ENCODE assay signal across 7 cellular contexts in genomic region chr20:39299783-39300182, GRCh38.
"Had no signal": no experiment of that assay in that cellular context is flagged by ENCODE, and none has a peak within 500 bp of the region (broad histone marks: within the 10 kb centered on the region; RNA-seq: fewer than 3 reads in every experiment).

No MANE protein-coding gene starts in this region.

- H3K27ac ChIP-seq: HL-60, KMS-11 had no signal

- H3K4me2 ChIP-seq: KMS-11 had no signal

- FAIRE-seq: HepG2 had no signal

- DNase-seq: IMR-90, Karpas-422, KBM-7, KG1 had no signal

- H3K9ac ChIP-seq: KMS-11 had no signal
